In genomic region chr1:4165901-4166300, GRCh38 we compare ENCODE assay signal across 20 cellular contexts.
DNase-seq lines count a peak whose midpoint lies in the region; ATAC-seq and TF ChIP-seq lines count a peak whose summit lies in the region.
"Had no signal": no experiment of that assay in that cellular context is flagged by ENCODE, and none has a peak within 500 bp of the region (broad histone marks: within the 10 kb centered on the region; RNA-seq: fewer than 3 reads in every experiment).

No MANE protein-coding gene starts in this region.

- no peak overlapping the region for H3K4me2 ChIP-seq in neural cell (ENCODE audit: low read length)
- no peak overlapping the region for H3K4me2 ChIP-seq in osteoblast (ENCODE audit: insufficient read depth, low read length)
- H3K4me2 ChIP-seq: A549; BLaER1 treated with 17β-estradiol and CSF1 and Interleukin-3, amounts not matched to agents 10 nM and 100 nM had no signal

- peak overlapping the region; percentile 9 for H3K27ac ChIP-seq in neural cell (ENCODE audit: low read length)
- no peak overlapping the region for H3K27ac ChIP-seq in osteoblast (ENCODE audit: low read depth, low read length)
- H3K27ac ChIP-seq in heart right ventricle, result no peak overlapping the region
- H3K27ac ChIP-seq: 22Rv1; A549; BLaER1 treated with 17β-estradiol and CSF1 and Interleukin-3, amounts not matched to agents 10 nM and 100 nM; C4-2B had no signal

- peak; percentile 9 for DNase-seq in H7
- DNase-seq in osteoblast (ENCODE audit: insufficient read length, low spot score, missing footprints), result peak; percentile 54
- no peak for DNase-seq in heart right ventricle
- DNase-seq in GDM1 (lab: John Stamatoyannopoulos, UW), result no peak
- no peak for DNase-seq in NCI-H446 treated with DMSO at 0.1 percent for 48 hours (lab: John Stamatoyannopoulos, UW)
- DNase-seq: AML-193; Caco-2; Calu3; CD4-positive, alpha-beta T cell; CD8-positive, alpha-beta T cell; DMS53; DMS79; DND-41; EL; GF-D8 had no signal

- H3K4me3 ChIP-seq in H7 (ENCODE audit: insufficient read depth, low read depth, low read length), result no peak overlapping the region
- no peak overlapping the region for H3K4me3 ChIP-seq in neural cell (ENCODE audit: low read length)
- H3K4me3 ChIP-seq in osteoblast (ENCODE audit: insufficient read depth, low read length), result no peak overlapping the region
- H3K4me3 ChIP-seq in heart right ventricle, result no peak overlapping the region
- H3K4me3 ChIP-seq: A549; BLaER1 treated with 17β-estradiol and CSF1 and Interleukin-3, amounts not matched to agents 10 nM and 100 nM had no signal

- H3K27me3 ChIP-seq in H7 (ENCODE audit: control insufficient read depth, insufficient read depth, low read length) (no peaks in the 10 kb centered on the region; the same call in 1 of the 2 replicates), neural cell (ENCODE audit: insufficient read depth, low read depth, low read length) (no peaks in the 10 kb centered on the region), osteoblast (ENCODE audit: insufficient read depth, low read length) (no peaks in the 10 kb centered on the region), heart right ventricle (peaks cover 0 to 63% (median 44%) of the 10 kb centered on the region in 7 donors)
- H3K27me3 ChIP-seq: BLaER1 treated with 17β-estradiol and CSF1 and Interleukin-3, amounts not matched to agents 10 nM and 100 nM had no signal

- no peak overlapping the region for H2AFZ ChIP-seq in neural cell (ENCODE audit: low read depth, low read length)
- H2AFZ ChIP-seq in osteoblast (ENCODE audit: low read length), result no peak overlapping the region

- H4K20me1 ChIP-seq in neural cell (ENCODE audit: insufficient read depth) (no peaks in the 10 kb centered on the region), osteoblast (ENCODE audit: insufficient read depth, low read length) (no peaks in the 10 kb centered on the region)
- H4K20me1 ChIP-seq: BLaER1 treated with 17β-estradiol and CSF1 and Interleukin-3, amounts not matched to agents 10 nM and 100 nM had no signal

- intact Hi-C loops in heart right ventricle (cut with DNase I), result no loop called here

- no peak for TF ChIP-seq RAD21 in neural cell (conservative IDR thresholded peaks at IDR 0.05)

- H3K4me1 ChIP-seq in osteoblast (ENCODE audit: insufficient read depth, low read length), result no peaks in the 10 kb centered on the region
- no peaks in the 10 kb centered on the region for H3K4me1 ChIP-seq in heart right ventricle
- H3K4me1 ChIP-seq: A549, Caco-2 had no signal

- H3K9ac ChIP-seq in neural cell (ENCODE audit: low read length), result no peak overlapping the region
- H3K9ac ChIP-seq: BLaER1 treated with 17β-estradiol and CSF1 and Interleukin-3, amounts not matched to agents 10 nM and 100 nM had no signal

- H3K79me2 ChIP-seq in neural cell (replicated peaks; ENCODE audit: insufficient read depth, low read length) (no peaks in the 10 kb centered on the region), osteoblast (ENCODE audit: insufficient read depth, low read length) (no peaks in the 10 kb centered on the region)

- H3F3A ChIP-seq in neural cell (ENCODE audit: insufficient read depth, low read length, poor library complexity, severe bottlenecking), result no peaks in the 10 kb centered on the region

- no peaks in the 10 kb centered on the region for H3K9me3 ChIP-seq in neural cell (ENCODE audit: low read length)
- H3K9me3 ChIP-seq in osteoblast (ENCODE audit: low read depth, low read length), result peaks cover 3% of the 10 kb centered on the region
- H3K9me3 ChIP-seq in heart right ventricle, result no peaks in the 10 kb centered on the region
- H3K9me3 ChIP-seq: A549; BLaER1 treated with 17β-estradiol and CSF1 and Interleukin-3, amounts not matched to agents 10 nM and 100 nM; Caco-2 had no signal

- peak; percentile 70 for TF ChIP-seq EP300 in neural cell (conservative IDR thresholded peaks at IDR 0.05; ENCODE audit: poor library complexity, severe bottlenecking)

- TF ChIP-seq CTCF in neural cell (IDR thresholded peaks at IDR 0.05; ENCODE audit: poor library complexity, severe bottlenecking) (no peak), osteoblast (IDR thresholded peaks at IDR 0.05; ENCODE audit: extremely low read depth, low read depth, low read length) (no peak), heart right ventricle (IDR thresholded peaks at IDR 0.05) (no peak)

- no peaks in the 10 kb centered on the region for H3K9me2 ChIP-seq in neural cell (ENCODE audit: insufficient read depth, low read length)

- WGBS in heart right ventricle, 2 donors, result 62 to 65% methylated on average over 12 of the region's 12 CpGs

- ATAC-seq in heart right ventricle, result no peak
- ATAC-seq: A549; CD8-positive, alpha-beta T cell had no signal

- H3K36me3 ChIP-seq in H7 (replicated peaks; ENCODE audit: control insufficient read depth, insufficient read depth, low read length), result no peaks in the 10 kb centered on the region
- no peaks in the 10 kb centered on the region for H3K36me3 ChIP-seq in neural cell (ENCODE audit: insufficient read depth, low read length)
- H3K36me3 ChIP-seq in osteoblast (ENCODE audit: insufficient read depth, low read length), result no peaks in the 10 kb centered on the region
- no peaks in the 10 kb centered on the region for H3K36me3 ChIP-seq in heart right ventricle
- H3K36me3 ChIP-seq: BLaER1 treated with 17β-estradiol and CSF1 and Interleukin-3, amounts not matched to agents 10 nM and 100 nM had no signal

TF ChIP-seq in neural cell, 6 proteins besides CTCF, POLR2A, EP300 and RAD21:
- TF ChIP-seq POLR2AphosphoS5 (IDR thresholded peaks at IDR 0.05), result peak; percentile 65
- no peak for TF ChIP-seq EZH2 (IDR thresholded peaks at IDR 0.05; ENCODE audit: borderline replicate concordance, insufficient read depth, low read length, poor library complexity, severe bottlenecking)
- TF ChIP-seq MXI1 (conservative IDR thresholded peaks at IDR 0.05; ENCODE audit: poor library complexity, severe bottlenecking), result no peak
- TF ChIP-seq REST (IDR thresholded peaks at IDR 0.05; ENCODE audit: borderline replicate concordance), result peak; percentile 98
- TF ChIP-seq SMC3 (conservative IDR thresholded peaks at IDR 0.05; ENCODE audit: poor library complexity), result no peak
- no peak for TF ChIP-seq TAF1 (IDR thresholded peaks at IDR 0.05; ENCODE audit: low read depth)

Comparison
In these comparisons a context has a peak if more than half of its experiments do, and no peak if none do; other contexts are left out.
1. DNase-seq: peak in H7 (single experiment) and osteoblast (single experiment); none in heart right ventricle (0 of 2), GDM1 (single experiment) and NCI-H446 treated with DMSO at 0.1 percent for 48 hours (single experiment).